8 cellular contexts compared by ENCODE assay signal in the genomic region with DNA sequence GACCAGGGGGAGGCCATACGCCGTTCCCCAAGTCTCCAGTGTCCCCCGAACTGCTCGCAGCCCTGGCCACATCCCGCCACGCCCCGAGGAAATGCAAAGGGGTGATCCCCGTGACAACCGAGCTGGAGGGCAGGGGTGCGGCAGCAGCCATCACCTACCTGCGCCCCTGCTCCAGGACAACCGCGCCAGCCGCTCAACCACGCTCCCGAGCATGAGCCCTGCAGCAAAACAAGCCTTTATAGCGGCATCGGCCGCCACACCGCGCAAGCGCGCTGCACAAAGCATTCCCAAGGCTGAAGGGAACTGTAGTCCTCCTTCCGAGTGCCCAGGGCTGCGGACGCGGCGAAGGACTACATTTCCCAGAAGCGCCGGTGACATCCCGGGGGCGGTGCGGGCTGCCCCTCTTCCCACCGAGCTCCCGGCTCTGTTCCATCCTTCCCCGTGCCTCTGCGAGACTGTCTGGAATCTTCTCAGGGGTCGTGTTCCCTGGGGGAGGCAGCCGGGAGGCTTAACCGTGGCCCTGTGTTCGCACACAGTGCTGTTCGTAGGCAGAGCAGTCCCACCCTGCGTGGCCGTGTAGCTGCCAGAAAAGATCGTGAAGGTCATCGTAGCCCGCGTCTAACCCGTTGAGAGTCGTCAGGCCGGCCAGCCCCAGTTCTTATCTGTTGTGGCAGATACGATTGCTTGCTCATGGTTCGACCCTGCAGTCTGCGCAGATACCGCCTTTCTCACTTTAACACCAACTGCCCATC. TPM values are rescaled to one million over a fixed set of nuclear protein-coding genes. Genes with fewer than 3 reads are reported as not detected.
A peak's percentile ranks its signal among the peaks of the same experiment; 100 is the strongest.
DNase-seq lines count a peak whose midpoint lies in the region; ATAC-seq and TF ChIP-seq lines count a peak whose summit lies in the region.

TSS of gene ABCC5 (minus strand) at position 213 of the 752 bp plus-strand sequence. CDS start 3,492 bp downstream, outside the sequence.

- H3K36me3 Mint-ChIP-seq in activated B cell treated with CpG ODN at 0.5 μM for 24 hours (ENCODE audit: low read depth): peaks cover 12% of the 10 kb centered on the region

- no peaks in the 10 kb centered on the region for H3K9me3 Mint-ChIP-seq in activated B cell treated with CpG ODN at 0.5 μM for 24 hours

- ATAC-seq in GM18909 (IDR thresholded peaks at IDR 0.05; ENCODE audit: poor library complexity, unreplicated experiment) (peak; percentile 95), HG03175 (IDR thresholded peaks at IDR 0.05; ENCODE audit: unreplicated experiment) (peak; percentile 97), activated B cell treated with CpG ODN at 0.5 μM for 24 hours (ENCODE audit: low read depth) (peak; percentile 96)

- CTCF ChIA-PET in activated B cell treated with CpG ODN at 0.5 μM for 24 hours (lab: Charles Lee): interaction anchor here (1.0 to 1.8 kb wide), 5 partner anchors 11 to 134 kb away, joined by 4 to 11 read pairs (median 5); partner anchors contain the start of gene PARL

- POLR2A ChIA-PET in activated B cell treated with CpG ODN at 0.5 μM for 24 hours (lab: Charles Lee): interaction anchor here (0.6 to 1.7 kb wide), 5 partner anchors 10 to 163 kb away, joined by 3 to 7 read pairs (median 4); partner anchors contain the start of gene EIF2B5

- DNase-seq in AG08395 (ENCODE audit: low spot score) (peak; percentile 97), NCI-H2227 treated with DMSO at 0.1 percent for 48 hours (lab: John Stamatoyannopoulos, UW) (peak; percentile 97), activated B cell treated with CpG ODN at 0.5 μM for 24 hours (peak; percentile 70), islet precursor cell (peak; percentile 98)
- DNase-seq in central memory CD4-positive, alpha-beta T cell: peak; percentile 79
- peak; percentile 67 to 79 (median 73) for DNase-seq in stimulated activated CD4-positive, alpha-beta T cell treated with anti-CD3 and anti-CD28 coated beads, Interleukin-12 subunit alpha, Interleukin-12 subunit beta, amount 100 ng/mL, for 48 hours (ENCODE audit: low read depth in 2 of 3, low spot score in 1 of 3)

- peaks cover 13% of the 10 kb centered on the region for H3K4me1 Mint-ChIP-seq in activated B cell treated with CpG ODN at 0.5 μM for 24 hours

- TF ChIP-seq CTCF in activated B cell treated with CpG ODN at 0.5 μM for 24 hours (IDR thresholded peaks at IDR 0.05): peak; percentile 7

- H3K27me3 Mint-ChIP-seq in activated B cell treated with CpG ODN at 0.5 μM for 24 hours: peaks cover 12% of the 10 kb centered on the region

- peak within 1 kb of the TSS; percentile 100 for H3K4me3 Mint-ChIP-seq in activated B cell treated with CpG ODN at 0.5 μM for 24 hours

- intact Hi-C loops in activated B cell treated with CpG ODN at 0.5 μM for 24 hours (cut with micrococcal nuclease): loop anchor here (1.0 to 2.0 kb wide), 9 partner anchors 12 to 345 kb away; partner anchors contain the start of genes AP2M1, DVL3, EIF2B5 and PSMD2

- H3K27ac Mint-ChIP-seq in activated B cell treated with CpG ODN at 0.5 μM for 24 hours: peak within 1 kb of the TSS; percentile 84

RNA-seq across cellular contexts. Expression of gene ABCC5, which starts in this region (rescaled TPM):
- total RNA-seq in activated B cell treated with CpG ODN at 0.5 μM for 24 hours: 10.6 and 11.1 TPM in 2 replicates

Comparison
In these comparisons a context has a peak if more than half of its experiments do, and no peak if none do; other contexts are left out.
1. Peak in every context shown above with its lines: DNase-seq and ATAC-seq.